In the genomic region with DNA sequence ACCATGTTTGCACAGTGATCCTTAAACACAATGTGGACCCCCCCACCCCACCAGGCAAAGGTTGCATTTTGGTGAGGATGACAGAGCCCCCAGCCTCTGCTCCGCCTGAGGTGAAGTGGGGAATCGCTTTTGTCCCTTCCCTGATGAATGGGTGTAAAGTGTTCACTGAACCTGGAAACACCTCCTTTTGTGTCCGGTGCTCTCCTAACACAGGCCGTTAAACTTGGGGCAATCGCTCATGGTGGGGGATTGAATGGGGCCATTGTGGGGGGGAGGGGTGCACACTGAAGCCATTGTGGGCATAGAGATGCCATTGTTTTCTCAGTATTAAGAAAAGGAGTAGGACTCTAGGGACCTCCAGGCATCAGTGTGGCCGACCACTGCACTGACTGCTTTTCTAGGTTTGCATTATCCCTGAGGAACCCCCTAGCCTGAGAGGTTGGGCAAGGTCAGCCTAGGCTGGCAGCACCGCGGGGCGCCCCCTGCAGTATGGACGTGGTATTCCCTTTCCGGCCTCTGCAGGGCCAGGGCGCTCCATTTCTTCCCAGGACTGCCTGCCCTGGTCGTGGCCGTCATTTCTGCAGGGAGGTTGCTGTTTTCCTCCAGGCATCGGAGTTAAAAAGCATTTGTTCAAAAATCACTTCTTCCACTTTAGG, we compare ENCODE assay signal across 9 cellular contexts.
DNase-seq lines count a peak whose midpoint lies in the region; ATAC-seq, FAIRE-seq and TF ChIP-seq lines count a peak whose summit lies in the region.
"Had no signal": no experiment of that assay in that cellular context is flagged by ENCODE, and none has a peak within 500 bp of the region (broad histone marks: within the 10 kb centered on the region; RNA-seq: fewer than 3 reads in every experiment).

No MANE protein-coding gene starts in this region.

- no peak overlapping the region for H3K9ac ChIP-seq in astrocyte (ENCODE audit: low read length)

- DNase-seq in NB4 (ENCODE audit: low read depth) (peak; percentile 46), astrocyte (ENCODE audit: low read depth) (no peak), medulla oblongata (ENCODE audit: extremely low spot score) (peak; percentile 32), NCI-H510A (lab: John Stamatoyannopoulos, UW) (no peak), SHP77 treated with DMSO at 0.1 percent for 48 hours (lab: John Stamatoyannopoulos, UW) (no peak), NCI-H187 treated with DMSO at 0.1 percent for 48 hours (lab: John Stamatoyannopoulos, UW) (no peak)

- H3K4me1 Mint-ChIP-seq in astrocyte (ENCODE audit: low read depth, unreplicated experiment) = peaks cover 27% of the 10 kb centered on the region

- no peaks in the 10 kb centered on the region for H3K4me1 ChIP-seq in DOHH2 (ENCODE audit: control insufficient read depth, low read length)
- peaks cover 16% of the 10 kb centered on the region for H3K4me1 ChIP-seq in astrocyte (ENCODE audit: insufficient read depth, low read length)

- H3K27me3 Mint-ChIP-seq in astrocyte (ENCODE audit: low read depth, unreplicated experiment) = no peaks in the 10 kb centered on the region
- H3K27me3 Mint-ChIP-seq: central memory CD8-positive, alpha-beta T cell had no signal

- H3K27ac Mint-ChIP-seq in astrocyte (ENCODE audit: unreplicated experiment) = no peak overlapping the region

- no peaks in the 10 kb centered on the region; the same call in 1 of the 2 replicates for H4K20me1 ChIP-seq in DOHH2 (ENCODE audit: control insufficient read depth, insufficient read depth, low read depth, low read length)
- peaks cover 15% of the 10 kb centered on the region for H4K20me1 ChIP-seq in astrocyte (ENCODE audit: insufficient read depth, low read length)

- FAIRE-seq in astrocyte (lab: Jason Lieb, UNC) = no peak

- H3K9me2 ChIP-seq in DOHH2 (replicated peaks; ENCODE audit: control insufficient read depth, low read length) = no peaks in the 10 kb centered on the region

- H3K36me3 ChIP-seq in DOHH2 (ENCODE audit: control insufficient read depth, low read length) (no peaks in the 10 kb centered on the region), astrocyte (ENCODE audit: insufficient read depth, low read length) (no peaks in the 10 kb centered on the region)

- H3F3A ChIP-seq in DOHH2 (ENCODE audit: control insufficient read depth, insufficient read depth) = no peaks in the 10 kb centered on the region

- TF ChIP-seq CTCF in DOHH2 (IDR thresholded peaks at IDR 0.05; ENCODE audit: low read depth, low read length, poor library complexity, severe bottlenecking) (peak; percentile 80), NB4 (IDR thresholded peaks at IDR 0.05; ENCODE audit: low read depth, low read length) (peak; percentile 73), astrocyte (IDR thresholded peaks at IDR 0.05; ENCODE audit: insufficient read depth, low read depth, low read length) (peak; percentile 22)

- no peak overlapping the region for H2AFZ ChIP-seq in astrocyte (ENCODE audit: low read depth, low read length)

- peaks cover 9% of the 10 kb centered on the region for H3K36me3 Mint-ChIP-seq in astrocyte (ENCODE audit: low read depth, unreplicated experiment)

- H3K4me3 ChIP-seq in DOHH2 (ENCODE audit: low read length) (no peak overlapping the region), NB4 (ENCODE audit: low read depth, low read length) (no peak overlapping the region), astrocyte (ENCODE audit: insufficient read depth, low read depth, low read length) (no peak overlapping the region)

- no peak for ATAC-seq in HG03565 (IDR thresholded peaks at IDR 0.05; ENCODE audit: unreplicated experiment)

- H3K9me3 ChIP-seq in DOHH2 (ENCODE audit: control insufficient read depth, insufficient read depth, low read length) = no peaks in the 10 kb centered on the region
- H3K9me3 ChIP-seq in astrocyte (ENCODE audit: insufficient read depth, low read depth, low read length) = no peaks in the 10 kb centered on the region

- no peak for TF ChIP-seq POLR2A in NB4 (IDR thresholded peaks at IDR 0.05; ENCODE audit: extremely low read depth, insufficient read length)

- H3K4me3 Mint-ChIP-seq in astrocyte (ENCODE audit: unreplicated experiment) = no peak overlapping the region
- H3K4me3 Mint-ChIP-seq: central memory CD8-positive, alpha-beta T cell had no signal

- H3K27ac ChIP-seq in DOHH2 (ENCODE audit: low read depth, low read length) (no peak overlapping the region), astrocyte (ENCODE audit: low read depth, low read length) (no peak overlapping the region)

- no peaks in the 10 kb centered on the region for H3K9me3 Mint-ChIP-seq in astrocyte (ENCODE audit: unreplicated experiment)
- H3K9me3 Mint-ChIP-seq: central memory CD8-positive, alpha-beta T cell had no signal

- H3K27me3 ChIP-seq in DOHH2 (ENCODE audit: control insufficient read depth, low read length) (no peaks in the 10 kb centered on the region), astrocyte (ENCODE audit: insufficient read depth, low read length) (no peaks in the 10 kb centered on the region)

- H3K79me2 ChIP-seq in DOHH2 (ENCODE audit: control insufficient read depth, low read length) (no peaks in the 10 kb centered on the region), astrocyte (ENCODE audit: insufficient read depth, low read length) (peaks cover 22% of the 10 kb centered on the region)

- no peak overlapping the region for H3K4me2 ChIP-seq in DOHH2 (ENCODE audit: low read length)
- no peak overlapping the region for H3K4me2 ChIP-seq in astrocyte (ENCODE audit: low read length)

Comparison
In these comparisons a context has a peak if more than half of its experiments do, and no peak if none do; other contexts are left out.
1. CTCF ChIP-seq: peak in every context shown above with its lines; median percentile 80 in DOHH2; 73 in NB4; 22 in astrocyte.
2. DNase-seq: peak in NB4 (single experiment) and medulla oblongata (single experiment); none in astrocyte (single experiment), NCI-H510A (single experiment), SHP77 treated with DMSO at 0.1 percent for 48 hours (single experiment) and NCI-H187 treated with DMSO at 0.1 percent for 48 hours (single experiment).